Comparison of ENCODE assay signal across 12 cellular contexts in genomic region chr9:79577969-79578723, GRCh38. TPM values are rescaled to one million over a fixed set of nuclear protein-coding genes. Genes with fewer than 3 reads are reported as not detected.
DNase-seq lines count a peak whose midpoint lies in the region; ATAC-seq and TF ChIP-seq lines count a peak whose summit lies in the region.
"Had no signal": no experiment of that assay in that cellular context is flagged by ENCODE, and none has a peak within 500 bp of the region (broad histone marks: within the 10 kb centered on the region; RNA-seq: fewer than 3 reads in every experiment).

No MANE protein-coding gene starts in this region.

- H3K36me3 ChIP-seq in BE2C: peaks cover 11% of the 10 kb centered on the region
- peaks cover 15% of the 10 kb centered on the region for H3K36me3 ChIP-seq in neural cell (ENCODE audit: insufficient read depth, low read length)

- no peaks in the 10 kb centered on the region for H3K9me3 Mint-ChIP-seq in HFFc6
- H3K9me3 Mint-ChIP-seq in brain: peaks cover 0 to 2% (median 0%) of the 10 kb centered on the region in 5 experiments
- no peaks in the 10 kb centered on the region for H3K9me3 Mint-ChIP-seq in mesothelial cell of epicardium

- H3K27me3 ChIP-seq in BE2C (no peaks in the 10 kb centered on the region), neural cell (ENCODE audit: insufficient read depth, low read depth, low read length) (no peaks in the 10 kb centered on the region)
- H3K27me3 ChIP-seq: suprapubic skin had no signal

- TF ChIP-seq EP300 in neural cell (conservative IDR thresholded peaks at IDR 0.05; ENCODE audit: poor library complexity, severe bottlenecking): no peak

- no peaks in the 10 kb centered on the region; the same call in 1 of the 2 replicates for H3K27me3 Mint-ChIP-seq in HFFc6 (ENCODE audit: insufficient read depth)
- peaks cover 53% of the 10 kb centered on the region for H3K27me3 Mint-ChIP-seq in brain
- peaks cover 3% of the 10 kb centered on the region for H3K27me3 Mint-ChIP-seq in mesothelial cell of epicardium (ENCODE audit: low read depth)

- no peak for TF ChIP-seq RAD21 in neural cell (conservative IDR thresholded peaks at IDR 0.05)

- peaks cover 100% of the 10 kb centered on the region for H3K79me2 ChIP-seq in neural cell (replicated peaks; ENCODE audit: insufficient read depth, low read length)

- H3K4me3 ChIP-seq in BE2C (ENCODE audit: low read depth, low read length) (peak overlapping the region; percentile 98), neural cell (ENCODE audit: low read length) (peak overlapping the region; percentile 81)
- H3K4me3 ChIP-seq: suprapubic skin had no signal

- peaks cover 22% of the 10 kb centered on the region for H3K4me1 ChIP-seq in BE2C

- DNase-seq in BE2C (peak; percentile 95), HFFc6 (peak; percentile 36), mesothelial cell of epicardium (ENCODE audit: low spot score in 2 of 2, unreplicated experiment in 2 of 2) (no peak), omental fat pad (ENCODE audit: low spot score) (no peak)
- DNase-seq in stimulated activated CD4-positive, alpha-beta T cell treated with anti-CD3 and anti-CD28 coated beads, Interleukin-15, amount 100 ng/mL, for 24 hours: no peak
- DNase-seq: activated CD4-positive, alpha-beta T cell treated with anti-CD3 and anti-CD28 coated beads, Interleukin-2, amount 50 U/mL, for 4 hours; HCEC 1CT; NCI-H1694 treated with DMSO at 0.1 percent for 48 hours had no signal

- peak overlapping the region; percentile 91 for H3K4me3 Mint-ChIP-seq in HFFc6
- H3K4me3 Mint-ChIP-seq in brain: peak overlapping the region; percentile 7 to 73 (median 64)
- no peak overlapping the region for H3K4me3 Mint-ChIP-seq in mesothelial cell of epicardium

- H3K27ac Mint-ChIP-seq in HFFc6 (peak overlapping the region; percentile 75), brain (peak overlapping the region in 4 of 5 experiments; percentile 1 to 45 (median 2)), mesothelial cell of epicardium (no peak overlapping the region)

- H3K9ac ChIP-seq in neural cell (ENCODE audit: low read length): peak overlapping the region; percentile 20

- H3K9me2 ChIP-seq in neural cell (ENCODE audit: insufficient read depth, low read length): no peaks in the 10 kb centered on the region

- H3K4me1 Mint-ChIP-seq in HFFc6 (ENCODE audit: low read depth) (peaks cover 78% of the 10 kb centered on the region), brain (peaks cover 88% of the 10 kb centered on the region), mesothelial cell of epicardium (peaks cover 74% of the 10 kb centered on the region)

- ATAC-seq in omental fat pad (ENCODE audit: low FRiP score) (no peak), HG02938 (IDR thresholded peaks at IDR 0.05; ENCODE audit: unreplicated experiment) (no peak)

- H3K27ac ChIP-seq in neural cell (ENCODE audit: low read length): peak overlapping the region; percentile 79
- H3K27ac ChIP-seq: suprapubic skin had no signal

- TF ChIP-seq CTCF in BE2C (IDR thresholded peaks at IDR 0.05; ENCODE audit: low read depth, low read length): no peak
- no peak for TF ChIP-seq CTCF in HFFc6 (IDR thresholded peaks at IDR 0.05)
- no peak for TF ChIP-seq CTCF in brain (conservative IDR thresholded peaks at IDR 0.05)
- no peak for TF ChIP-seq CTCF in neural cell (IDR thresholded peaks at IDR 0.05; ENCODE audit: poor library complexity, severe bottlenecking)
- TF ChIP-seq CTCF in mesothelial cell of epicardium (IDR thresholded peaks at IDR 0.05; ENCODE audit: unreplicated experiment): no peak
- TF ChIP-seq CTCF in omental fat pad (IDR thresholded peaks at IDR 0.05): no peak

- H3F3A ChIP-seq in neural cell (ENCODE audit: insufficient read depth, low read length, poor library complexity, severe bottlenecking): peaks cover 4% of the 10 kb centered on the region

- peaks cover 80% of the 10 kb centered on the region for H3K36me3 Mint-ChIP-seq in HFFc6 (ENCODE audit: low read depth)
- peaks cover 38% of the 10 kb centered on the region for H3K36me3 Mint-ChIP-seq in brain
- H3K36me3 Mint-ChIP-seq in mesothelial cell of epicardium: peaks cover 8% of the 10 kb centered on the region

- H3K4me2 ChIP-seq in neural cell (ENCODE audit: low read length): peak overlapping the region; percentile 93

- no peaks in the 10 kb centered on the region for H3K9me3 ChIP-seq in BE2C
- no peaks in the 10 kb centered on the region for H3K9me3 ChIP-seq in neural cell (ENCODE audit: low read length)
- H3K9me3 ChIP-seq: suprapubic skin had no signal

- H2AFZ ChIP-seq in neural cell (ENCODE audit: low read depth, low read length): no peak overlapping the region

- peaks cover 9% of the 10 kb centered on the region for H4K20me1 ChIP-seq in neural cell (ENCODE audit: insufficient read depth)

TF ChIP-seq in neural cell, 6 proteins besides CTCF, POLR2A, EP300 and RAD21:
- TF ChIP-seq MXI1 (conservative IDR thresholded peaks at IDR 0.05; ENCODE audit: poor library complexity, severe bottlenecking) (no peak), EZH2 (IDR thresholded peaks at IDR 0.05; ENCODE audit: borderline replicate concordance, insufficient read depth, low read length, poor library complexity, severe bottlenecking) (no peak), POLR2AphosphoS5 (IDR thresholded peaks at IDR 0.05) (no peak), SMC3 (conservative IDR thresholded peaks at IDR 0.05; ENCODE audit: poor library complexity) (no peak), TAF1 (IDR thresholded peaks at IDR 0.05; ENCODE audit: low read depth) (no peak)
- TF ChIP-seq, protein P1, sequence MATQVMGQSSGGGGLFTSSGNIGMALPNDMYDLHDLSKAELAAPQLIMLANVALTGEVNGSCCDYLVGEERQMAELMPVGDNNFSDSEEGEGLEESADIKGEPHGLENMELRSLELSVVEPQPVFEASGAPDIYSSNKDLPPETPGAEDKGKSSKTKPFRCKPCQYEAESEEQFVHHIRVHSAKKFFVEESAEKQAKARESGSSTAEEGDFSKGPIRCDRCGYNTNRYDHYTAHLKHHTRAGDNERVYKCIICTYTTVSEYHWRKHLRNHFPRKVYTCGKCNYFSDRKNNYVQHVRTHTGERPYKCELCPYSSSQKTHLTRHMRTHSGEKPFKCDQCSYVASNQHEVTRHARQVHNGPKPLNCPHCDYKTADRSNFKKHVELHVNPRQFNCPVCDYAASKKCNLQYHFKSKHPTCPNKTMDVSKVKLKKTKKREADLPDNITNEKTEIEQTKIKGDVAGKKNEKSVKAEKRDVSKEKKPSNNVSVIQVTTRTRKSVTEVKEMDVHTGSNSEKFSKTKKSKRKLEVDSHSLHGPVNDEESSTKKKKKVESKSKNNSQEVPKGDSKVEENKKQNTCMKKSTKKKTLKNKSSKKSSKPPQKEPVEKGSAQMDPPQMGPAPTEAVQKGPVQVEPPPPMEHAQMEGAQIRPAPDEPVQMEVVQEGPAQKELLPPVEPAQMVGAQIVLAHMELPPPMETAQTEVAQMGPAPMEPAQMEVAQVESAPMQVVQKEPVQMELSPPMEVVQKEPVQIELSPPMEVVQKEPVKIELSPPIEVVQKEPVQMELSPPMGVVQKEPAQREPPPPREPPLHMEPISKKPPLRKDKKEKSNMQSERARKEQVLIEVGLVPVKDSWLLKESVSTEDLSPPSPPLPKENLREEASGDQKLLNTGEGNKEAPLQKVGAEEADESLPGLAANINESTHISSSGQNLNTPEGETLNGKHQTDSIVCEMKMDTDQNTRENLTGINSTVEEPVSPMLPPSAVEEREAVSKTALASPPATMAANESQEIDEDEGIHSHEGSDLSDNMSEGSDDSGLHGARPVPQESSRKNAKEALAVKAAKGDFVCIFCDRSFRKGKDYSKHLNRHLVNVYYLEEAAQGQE (IDR thresholded peaks at IDR 0.05; ENCODE audit: borderline replicate concordance): no peak

RNA-seq across cellular contexts. Expression of gene TLE4, which starts 6.4 kb away (rescaled TPM):
- polyA plus RNA-seq in BE2C (2012; ENCODE audit: insufficient read depth, insufficient read length, low read depth): 70.2 TPM
- total RNA-seq in HFFc6 (2021; fragmentation: NEBNext Ultra II Directional; extraction: Animal tissue kit (Norgen Biotek cat#: 25700)): 100 to 1,000 TPM; 126 to 186 (median 139) TPM
- polyA plus RNA-seq in brain (ENCODE audit: insufficient read depth, low read depth, low replicate concordance): 24.9 TPM
- polyA plus RNA-seq in neural cell: 143 and 146 TPM in 2 replicates
- 351 and 423 TPM in 2 replicates for polyA minus RNA-seq in neural cell
- total RNA-seq in mesothelial cell of epicardium: 55.8 to 63.6 TPM (median 56.6 TPM) in 3 replicates
- 10 to 100 TPM; 30.1 to 32.9 (median 30.7) TPM for total RNA-seq in omental fat pad

Comparison
In these comparisons a context has a peak if more than half of its experiments do, and no peak if none do; other contexts are left out.
1. DNase-seq: peak in BE2C (single experiment) and HFFc6 (single experiment); none in stimulated activated CD4-positive, alpha-beta T cell treated with anti-CD3 and anti-CD28 coated beads, Interleukin-15, amount 100 ng/mL, for 24 hours (single experiment), mesothelial cell of epicardium (0 of 2) and omental fat pad (single experiment).